8 cellular contexts compared by ENCODE assay signal in genomic region chr1:59759156-59759925, GRCh38. TPM values are rescaled to one million over a fixed set of nuclear protein-coding genes. Genes with fewer than 3 reads are reported as not detected.
DNase-seq lines count a peak whose midpoint lies in the region; ATAC-seq and TF ChIP-seq lines count a peak whose summit lies in the region.

No MANE protein-coding gene starts in this region.

- TF ChIP-seq CTCF in GM12875 (IDR thresholded peaks at IDR 0.05; ENCODE audit: borderline replicate concordance, insufficient read depth, low read depth, low read length) = peak; percentile 92
- peak; percentile 98 for TF ChIP-seq CTCF in psoas muscle (IDR thresholded peaks at IDR 0.05)
- TF ChIP-seq CTCF in uterus (IDR thresholded peaks at IDR 0.05) = peak; percentile 95 to 99 (median 96)

- H3K36me3 ChIP-seq in adipocyte (ENCODE audit: control insufficient read depth, insufficient read depth, low read length, severe bottlenecking) (no peaks in the 10 kb centered on the region), psoas muscle (ENCODE audit: insufficient read depth in 1 of 2, low read depth in 1 of 2) (peaks cover 0 to 15% of the 10 kb centered on the region in 2 donors), uterus (no peaks in the 10 kb centered on the region)

- 3 to 6% (median 4%) methylated on average over 11 of the region's 11 CpGs for WGBS in psoas muscle, 3 donors

- peak; percentile 82 for ATAC-seq in HG02763 (IDR thresholded peaks at IDR 0.05; ENCODE audit: unreplicated experiment)
- ATAC-seq in left cardiac atrium = peak; percentile 95 to 96
- peak; percentile 96 to 97 (median 97) for ATAC-seq in psoas muscle

- H3K27me3 ChIP-seq in adipocyte (replicated peaks; ENCODE audit: control insufficient read depth, insufficient read depth, low read length) = no peaks in the 10 kb centered on the region
- H3K27me3 ChIP-seq in psoas muscle (ENCODE audit: insufficient read depth in 3 of 3, low read length in 2 of 3) = no peaks in the 10 kb centered on the region
- H3K27me3 ChIP-seq in uterus = no peaks in the 10 kb centered on the region

- H3K4me1 ChIP-seq in adipocyte (ENCODE audit: control insufficient read depth, insufficient read depth, low read length) = peaks cover 20% of the 10 kb centered on the region
- H3K4me1 ChIP-seq in psoas muscle = peaks cover 12% of the 10 kb centered on the region
- no peaks in the 10 kb centered on the region for H3K4me1 ChIP-seq in uterus

- DNase-seq in NCI-H128 (lab: John Stamatoyannopoulos, UW; ENCODE audit: unreplicated experiment) = peak; percentile 61
- DNase-seq in SW480 (ENCODE audit: low spot score) = peak; percentile 71
- peak; percentile 92 for DNase-seq in adipocyte (ENCODE audit: low read depth)
- DNase-seq in left cardiac atrium = peak; percentile 83
- peak; percentile 81 to 92 for DNase-seq in psoas muscle
- DNase-seq in uterus = peak; percentile 85 to 89

- H3K27ac ChIP-seq in psoas muscle (peak overlapping the region; percentile 79), uterus (peak overlapping the region; percentile 65 to 67)

- TF ChIP-seq POLR2A in uterus (IDR thresholded peaks at IDR 0.05) = peak in 1 of 2 donors; percentile 25

- no peaks in the 10 kb centered on the region for H3K9me3 ChIP-seq in adipocyte (ENCODE audit: control insufficient read depth, low read length)
- no peaks in the 10 kb centered on the region for H3K9me3 ChIP-seq in psoas muscle
- no peaks in the 10 kb centered on the region for H3K9me3 ChIP-seq in uterus

- H3K4me3 ChIP-seq in GM12875 (ENCODE audit: low read depth, low read length) (no peak overlapping the region), adipocyte (ENCODE audit: low read length) (peak overlapping the region; percentile 62), psoas muscle (peak overlapping the region; percentile 51), uterus (no peak overlapping the region)

- intact Hi-C loops in left cardiac atrium (cut with DNase I) = loop anchor here in 1 of 2 donors (5.0 to 10.0 kb wide), 3 partner anchors 55 to 1245 kb away; no protein-coding TSS in a partner anchor
- intact Hi-C loops in psoas muscle (cut with DNase I) = loop anchor here (5.0 to 10.0 kb wide), 4 partner anchors 52 to 1245 kb away; no protein-coding TSS in a partner anchor
- intact Hi-C loops in uterus (cut with DNase I; ENCODE audit: low total_unique reads) = no loop called here

- peak overlapping the region; percentile 79 for H3K9ac ChIP-seq in adipocyte (ENCODE audit: low read length)

RNA-seq across cellular contexts. Expression of gene HOOK1, which starts 55.4 kb away (rescaled TPM):
- total RNA-seq in left cardiac atrium (1 to 10 TPM; 7.6 to 8.3 TPM), psoas muscle (under 1 TPM; 0.04 to 0.34 (median 0.14) TPM), uterus (1 to 10 TPM in 2 of 4 donors, under 1 TPM in 1, not detected in 1; 0.59 to 6.9 (median 3.3) TPM)
- polyA plus RNA-seq in psoas muscle = under 1 TPM in 2 of 3 donors, not detected in 1; 0.03 to 0.06 TPM

Comparison
In these comparisons a context has a peak if more than half of its experiments do, and no peak if none do; other contexts are left out.
1. H3K4me3 ChIP-seq: peak in adipocyte (single experiment) and psoas muscle (single experiment); none in GM12875 (single experiment) and uterus (0 of 2).
2. Peak in every context shown above with its lines, with median percentiles within 50 percentile points of each other: CTCF ChIP-seq, ATAC-seq and DNase-seq.